20 cellular contexts compared by ENCODE assay signal in genomic region chr9:108784128-108784490, GRCh38.
DNase-seq lines count a peak whose midpoint lies in the region; ATAC-seq and TF ChIP-seq lines count a peak whose summit lies in the region.
"Had no signal": no experiment of that assay in that cellular context is flagged by ENCODE, and none has a peak within 500 bp of the region (broad histone marks: within the 10 kb centered on the region; RNA-seq: fewer than 3 reads in every experiment).

No MANE protein-coding gene starts in this region.

- peak overlapping the region; percentile 83 to 95 (median 89) for H3K4me2 ChIP-seq in BLaER1 treated with 17β-estradiol and CSF1 and Interleukin-3, amounts not matched to agents 10 nM and 100 nM

- H3K9me3 Mint-ChIP-seq in nephron, result peaks cover 3% of the 10 kb centered on the region
- H3K9me3 Mint-ChIP-seq: activated CD4-positive, alpha-beta T cell treated with anti-CD3 and anti-CD28 coated beads, Interleukin-2, amount 10 ng/mL, durations not matched to agents 7 days and 5 days; activated T-helper 2 cell treated with anti-CD3 and anti-CD28 coated beads, Interferon-gamma antibody, Interleukin-2, Interleukin-4, amounts not matched to agents 10 μg/mL and 5 μg/mL and 100 μg/mL, durations not matched to agents 14 hours and 24 hours and 36 hours had no signal

- ATAC-seq in GM19328 (IDR thresholded peaks at IDR 0.05; ENCODE audit: unreplicated experiment) (no peak), HG02759 (IDR thresholded peaks at IDR 0.05; ENCODE audit: unreplicated experiment) (no peak)
- ATAC-seq: lower lobe of right lung had no signal

- no peaks in the 10 kb centered on the region for H4K20me1 ChIP-seq in BLaER1 treated with 17β-estradiol and CSF1 and Interleukin-3, amounts not matched to agents 10 nM and 100 nM

- H3K36me3 ChIP-seq in BLaER1 treated with 17β-estradiol and CSF1 and Interleukin-3, amounts not matched to agents 10 nM and 100 nM, result no peaks in the 10 kb centered on the region
- H3K36me3 ChIP-seq: lower lobe of right lung, tibial nerve had no signal

- no peaks in the 10 kb centered on the region for H3K27me3 ChIP-seq in BLaER1 treated with 17β-estradiol and CSF1 and Interleukin-3, amounts not matched to agents 10 nM and 100 nM
- H3K27me3 ChIP-seq: tibial nerve had no signal

- H3K4me1 ChIP-seq in BLaER1 treated with 17β-estradiol and CSF1 and Interleukin-3, amounts not matched to agents 10 nM and 100 nM, result peaks cover 47 to 92% (median 79%) of the 10 kb centered on the region in 10 experiments
- H3K4me1 ChIP-seq: lower lobe of right lung, parathyroid adenoma had no signal

- TF ChIP-seq CTCF in nephron (IDR thresholded peaks at IDR 0.05; ENCODE audit: unreplicated experiment in 3 of 3), result no peak

- H3K9me3 ChIP-seq in BLaER1 treated with 17β-estradiol and CSF1 and Interleukin-3, amounts not matched to agents 10 nM and 100 nM (replicated peaks in 1 of 11), result peaks cover 0 to 28% (median 0%) of the 10 kb centered on the region in 11 experiments; a peak in 7 of 22 replicates
- H3K9me3 ChIP-seq: lower lobe of right lung, tibial nerve had no signal

- H3K27ac ChIP-seq in BLaER1 treated with 17β-estradiol and CSF1 and Interleukin-3, amounts not matched to agents 10 nM and 100 nM, result peak overlapping the region in 10 of 11 experiments; percentile 60 to 82 (median 78); a peak in 19 of 22 replicates
- H3K27ac ChIP-seq: GM23248, lower lobe of right lung, parathyroid adenoma had no signal

- no peaks in the 10 kb centered on the region for H3K36me3 Mint-ChIP-seq in nephron (ENCODE audit: low read depth)

- peaks cover 19% of the 10 kb centered on the region for H3K27me3 Mint-ChIP-seq in nephron (ENCODE audit: low read depth)

- DNase-seq in Kasumi-1 (lab: John Stamatoyannopoulos, UW) (peak; percentile 68 to 79), astrocyte of the hippocampus (ENCODE audit: low read depth, low spot score) (peak; percentile 55), NCI-H748 (lab: John Stamatoyannopoulos, UW; ENCODE audit: unreplicated experiment) (no peak)
- DNase-seq in NK-92 treated with Interleukin-12 subunit alpha and Interleukin-12 subunit beta, amount 100 ng/mL, for 24 hours (lab: John Stamatoyannopoulos, UW), result no peak
- DNase-seq: activated CD4-positive, alpha-beta T cell treated with anti-CD3 and anti-CD28 coated beads, Interleukin-2, amount 10 ng/mL, durations not matched to agents 7 days and 5 days; cortex of kidney; DMS79; GM23248; lower lobe of right lung; NCI-H1417 treated with DMSO at 0.1 percent for 48 hours; NCI-H2107; NCI-H510A treated with DMSO at 0.1 percent for 48 hours; stimulated activated naive CD4-positive, alpha-beta T cell had no signal

- H3K4me3 Mint-ChIP-seq in nephron, result peak overlapping the region in 1 of 3 experiments; percentile 11
- H3K4me3 Mint-ChIP-seq: activated CD4-positive, alpha-beta T cell treated with anti-CD3 and anti-CD28 coated beads, Interleukin-2, amount 10 ng/mL, durations not matched to agents 7 days and 5 days had no signal

- peaks cover 77% of the 10 kb centered on the region for H3K4me1 Mint-ChIP-seq in nephron

- peak overlapping the region; percentile 52 to 76 (median 67) for H3K27ac Mint-ChIP-seq in nephron
- H3K27ac Mint-ChIP-seq: activated CD4-positive, alpha-beta T cell treated with anti-CD3 and anti-CD28 coated beads, Interleukin-2, amount 10 ng/mL, durations not matched to agents 7 days and 5 days; activated T-helper 2 cell treated with anti-CD3 and anti-CD28 coated beads, Interferon-gamma antibody, Interleukin-2, Interleukin-4, amounts not matched to agents 10 μg/mL and 5 μg/mL and 100 μg/mL, durations not matched to agents 14 hours and 24 hours and 36 hours had no signal

- peak overlapping the region in 9 of 11 experiments; percentile 45 to 73 (median 67); a peak in 17 of 22 replicates for H3K9ac ChIP-seq in BLaER1 treated with 17β-estradiol and CSF1 and Interleukin-3, amounts not matched to agents 10 nM and 100 nM
- H3K9ac ChIP-seq: GM23248, parathyroid adenoma had no signal

- 0 out of 20 replicates have a peak overlapping the region, but pooled peaks of 4 of the 10 experiments have one; percentile 3 to 42 (median 25) for H3K4me3 ChIP-seq in BLaER1 treated with 17β-estradiol and CSF1 and Interleukin-3, amounts not matched to agents 10 nM and 100 nM
- H3K4me3 ChIP-seq: GM23248, lower lobe of right lung, tibial nerve had no signal

Comparison
In these comparisons a context has a peak if more than half of its experiments do, and no peak if none do; other contexts are left out.
1. DNase-seq: peak in Kasumi-1 (2 of 2) and astrocyte of the hippocampus (single experiment); none in NK-92 treated with Interleukin-12 subunit alpha and Interleukin-12 subunit beta, amount 100 ng/mL, for 24 hours (single experiment) and NCI-H748 (single experiment).